12 cellular contexts compared by ENCODE assay signal in the genomic region with DNA sequence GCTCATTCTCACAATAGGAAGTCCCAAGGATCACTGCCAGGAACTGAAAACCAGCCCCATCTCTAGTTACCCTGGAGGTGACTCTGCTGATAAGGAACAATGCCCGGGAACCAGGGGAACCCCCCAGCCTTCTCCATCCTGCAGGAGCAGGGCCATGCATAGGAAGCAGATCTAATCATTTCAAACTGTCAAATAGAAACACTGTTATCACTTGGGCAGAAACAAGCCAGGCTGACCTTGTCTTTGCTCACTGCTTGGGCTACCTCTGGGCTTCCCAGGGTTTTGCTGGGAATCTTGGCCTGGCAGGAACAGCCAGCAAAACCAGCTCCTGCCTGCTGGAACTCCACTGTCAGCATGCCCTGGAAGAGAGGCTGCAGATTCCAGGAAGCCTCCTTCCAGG.
DNase-seq lines count a peak whose midpoint lies in the region; ATAC-seq and TF ChIP-seq lines count a peak whose summit lies in the region.
"Had no signal": no experiment of that assay in that cellular context is flagged by ENCODE, and none has a peak within 500 bp of the region (broad histone marks: within the 10 kb centered on the region; RNA-seq: fewer than 3 reads in every experiment).

No MANE protein-coding gene starts in this region.

- H3K4me3 ChIP-seq in right cardiac atrium (ENCODE audit: low read length) = no peak overlapping the region
- H3K4me3 ChIP-seq in adipocyte (ENCODE audit: low read length) = no peak overlapping the region
- H3K4me3 ChIP-seq in lower lobe of right lung = no peak overlapping the region
- H3K4me3 ChIP-seq in hepatocyte = no peak overlapping the region

- no peaks in the 10 kb centered on the region for H3K9me2 ChIP-seq in hepatocyte (replicated peaks; ENCODE audit: insufficient read depth)

- H3K36me3 ChIP-seq in adipocyte (ENCODE audit: control insufficient read depth, insufficient read depth, low read length, severe bottlenecking) (peaks cover 16% of the 10 kb centered on the region), lower lobe of right lung (peaks cover 10% of the 10 kb centered on the region), hepatocyte (replicated peaks; ENCODE audit: insufficient read depth, low read depth) (no peaks in the 10 kb centered on the region)

- no peak overlapping the region for H3K27ac ChIP-seq in right cardiac atrium (ENCODE audit: low read length)
- H3K27ac ChIP-seq in lower lobe of right lung = peak overlapping the region; percentile 8
- no peak overlapping the region for H3K27ac ChIP-seq in hepatocyte

- H3K27me3 ChIP-seq in right cardiac atrium (ENCODE audit: control insufficient read depth, insufficient read depth) (no peaks in the 10 kb centered on the region), adipocyte (replicated peaks; ENCODE audit: control insufficient read depth, insufficient read depth, low read length) (no peaks in the 10 kb centered on the region), lower lobe of right lung (ENCODE audit: low read depth) (no peaks in the 10 kb centered on the region), hepatocyte (no peaks in the 10 kb centered on the region)

- ATAC-seq in right cardiac atrium = peak; percentile 42 to 61
- ATAC-seq in lower lobe of right lung = peak in 1 of 2 donors; percentile 12
- ATAC-seq in GM21717 (IDR thresholded peaks at IDR 0.05; ENCODE audit: unreplicated experiment) = no peak
- ATAC-seq: esophagus mucosa had no signal

- no peak overlapping the region for H2AFZ ChIP-seq in hepatocyte

- H3K4me1 ChIP-seq in right cardiac atrium (ENCODE audit: control insufficient read depth, insufficient read depth, low read length) (peaks cover 3% of the 10 kb centered on the region), adipocyte (ENCODE audit: control insufficient read depth, insufficient read depth, low read length) (peaks cover 38% of the 10 kb centered on the region), lower lobe of right lung (peaks cover 58% of the 10 kb centered on the region), hepatocyte (ENCODE audit: insufficient read depth) (peaks cover 7% of the 10 kb centered on the region)

- TF ChIP-seq CTCF in lower lobe of right lung (IDR thresholded peaks at IDR 0.05) (no peak), hepatocyte (IDR thresholded peaks at IDR 0.05; ENCODE audit: poor library complexity) (no peak)

- H3K79me2 ChIP-seq in hepatocyte = peaks cover 5% of the 10 kb centered on the region

- no peak overlapping the region for H3K4me2 ChIP-seq in hepatocyte

- 20% methylated on average over 1 of the region's 1 CpG for WGBS in right cardiac atrium
- WGBS in hepatocyte (ENCODE audit: low lambda C conversion rate, missing lambda C conversion rate) = 9% methylated on average over 1 of the region's 1 CpG

- intact Hi-C loops in right cardiac atrium (cut with DNase I) = loop anchor here in 3 of 4 donors (5.0 to 10.0 kb wide), 3 partner anchors 35 to 173 kb away; no protein-coding TSS in a partner anchor
- intact Hi-C loops in cardiac septum (cut with DNase I) = loop anchor here (5.0 kb wide), 1 partner anchor 35 kb away; no protein-coding TSS in a partner anchor
- intact Hi-C loops in lower lobe of right lung (cut with DNase I) = no loop called here

- peak overlapping the region; percentile 28 for H3K9ac ChIP-seq in adipocyte (ENCODE audit: low read length)

- no peaks in the 10 kb centered on the region for H3K9me3 ChIP-seq in right cardiac atrium (ENCODE audit: control insufficient read depth, low read length)
- no peaks in the 10 kb centered on the region for H3K9me3 ChIP-seq in adipocyte (ENCODE audit: control insufficient read depth, low read length)
- no peaks in the 10 kb centered on the region for H3K9me3 ChIP-seq in lower lobe of right lung
- H3K9me3 ChIP-seq in hepatocyte (ENCODE audit: low read depth) = no peaks in the 10 kb centered on the region

- DNase-seq in right cardiac atrium (no peak), cardiac septum (ENCODE audit: low spot score) (no peak), adipocyte (ENCODE audit: low read depth) (no peak), lower lobe of right lung (no peak), COLO668 (lab: John Stamatoyannopoulos, UW; ENCODE audit: unreplicated experiment) (no peak), hepatocyte (ENCODE audit: low spot score) (no peak), NCI-H69 (lab: John Stamatoyannopoulos, UW) (no peak)
- DNase-seq: activated CD4-positive, alpha-beta memory T cell treated with anti-CD3 and anti-CD28 coated beads, Interleukin-2, amount 10 ng/mL, durations not matched to agents 7 days and 5 days; activated gamma-delta T cell treated with Interleukin-2 at 50 U/mL for 16 hours; DMS79 treated with DMSO at 0.1 percent for 48 hours had no signal

- H4K20me1 ChIP-seq in hepatocyte (ENCODE audit: insufficient read depth, poor library complexity, severe bottlenecking) = no peaks in the 10 kb centered on the region
